Comparison of ENCODE assay signal across 9 cellular contexts in genomic region chr1:53957231-53957818, GRCh38. TPM values are rescaled to one million over a fixed set of nuclear protein-coding genes. Genes with fewer than 3 reads are reported as not detected.
DNase-seq lines count a peak whose midpoint lies in the region; ATAC-seq and TF ChIP-seq lines count a peak whose summit lies in the region.
"Had no signal": no experiment of that assay in that cellular context is flagged by ENCODE, and none has a peak within 500 bp of the region (broad histone marks: within the 10 kb centered on the region; RNA-seq: fewer than 3 reads in every experiment).

No MANE protein-coding gene starts in this region.

- intact Hi-C loops in PC-9 (cut with micrococcal nuclease; ENCODE audit: unreplicated experiment), result loop anchor here (1.0 to 5.0 kb wide), 3 partner anchors 12 to 69 kb away; partner anchors contain the start of genes IFT25, LDLRAD1 and YIPF1

- H3K4me3 ChIP-seq in PC-9, result peak overlapping the region; percentile 13; the same call in 1 of the 2 replicates
- no peak overlapping the region for H3K4me3 ChIP-seq in fibroblast of the aortic adventitia (ENCODE audit: low read depth, low read length)

- H3K9me3 ChIP-seq in PC-9 (ENCODE audit: insufficient read depth, low read depth), result no peaks in the 10 kb centered on the region
- H3K9me3 ChIP-seq: BE2C had no signal

- H3K4me2 ChIP-seq in PC-9, result peak overlapping the region; percentile 60

- DNase-seq in NCI-H345 (lab: John Stamatoyannopoulos, UW) (peak; percentile 20), NCI-H345 treated with DMSO at 0.1 percent for 48 hours (lab: John Stamatoyannopoulos, UW; ENCODE audit: unreplicated experiment) (no peak), PC-9 (peak; percentile 83 to 88), fibroblast of the aortic adventitia (ENCODE audit: low read depth) (peak; percentile 65), ecto neural progenitor cell (ENCODE audit: low spot score) (no peak), SKM-1 treated with dmso at 0.1 percent for 144 hours (lab: John Stamatoyannopoulos, UW; ENCODE audit: unreplicated experiment) (no peak)
- no peak for DNase-seq in stimulated activated naive B cell treated with anti-CD40 and anti-IgM and Interleukin-4, amounts not matched to agents 10 μg/mL and 1 μg/mL and 100 μg/mL, for 72 hours
- DNase-seq in stimulated activated naive CD4-positive, alpha-beta T cell (lab: John Stamatoyannopoulos, UW), result no peak
- DNase-seq: BE2C had no signal

- no peaks in the 10 kb centered on the region for H3K9me2 ChIP-seq in PC-9 (ENCODE audit: insufficient read depth)

- peak overlapping the region; percentile 44 for H3K27ac Mint-ChIP-seq in stimulated activated naive B cell treated with anti-CD40 and anti-IgM and Interleukin-4, amounts not matched to agents 10 μg/mL and 1 μg/mL and 100 μg/mL, for 72 hours

- peaks cover 42% of the 10 kb centered on the region for H3F3A ChIP-seq in PC-9 (ENCODE audit: insufficient read depth, low read depth)

- no peaks in the 10 kb centered on the region for H3K9me3 Mint-ChIP-seq in stimulated activated naive B cell treated with anti-CD40 and anti-IgM and Interleukin-4, amounts not matched to agents 10 μg/mL and 1 μg/mL and 100 μg/mL, for 72 hours

- no peak for ATAC-seq in stimulated activated naive B cell treated with anti-CD40 and anti-IgM and Interleukin-4, amounts not matched to agents 10 μg/mL and 1 μg/mL and 100 μg/mL, for 72 hours (replicated peaks)

- H3K27me3 Mint-ChIP-seq in stimulated activated naive B cell treated with anti-CD40 and anti-IgM and Interleukin-4, amounts not matched to agents 10 μg/mL and 1 μg/mL and 100 μg/mL, for 72 hours, result no peaks in the 10 kb centered on the region

- peaks cover 40% of the 10 kb centered on the region for H3K36me3 ChIP-seq in PC-9 (ENCODE audit: low read depth)
- H3K36me3 ChIP-seq: BE2C had no signal

- peaks cover 10 to 20% of the 10 kb centered on the region in 2 donors for H3K36me3 Mint-ChIP-seq in stimulated activated naive B cell treated with anti-CD40 and anti-IgM and Interleukin-4, amounts not matched to agents 10 μg/mL and 1 μg/mL and 100 μg/mL, for 72 hours

- CTCF ChIA-PET in PC-9 (lab: Charles Lee), result no interaction called here

- H3K4me1 ChIP-seq in PC-9 (replicated peaks; ENCODE audit: insufficient read depth), result peaks cover 26% of the 10 kb centered on the region
- H3K4me1 ChIP-seq: BE2C had no signal

- no peak for TF ChIP-seq CTCF in PC-9 (conservative IDR thresholded peaks at IDR 0.05)
- no peak for TF ChIP-seq CTCF in fibroblast of the aortic adventitia (IDR thresholded peaks at IDR 0.05; ENCODE audit: insufficient read depth, low read length)

- H3K27me3 ChIP-seq in PC-9 (ENCODE audit: insufficient read depth, low read depth), result no peaks in the 10 kb centered on the region
- H3K27me3 ChIP-seq: BE2C had no signal

- H3K4me1 Mint-ChIP-seq in stimulated activated naive B cell treated with anti-CD40 and anti-IgM and Interleukin-4, amounts not matched to agents 10 μg/mL and 1 μg/mL and 100 μg/mL, for 72 hours, result no peaks in the 10 kb centered on the region

- H3K79me2 ChIP-seq in PC-9 (ENCODE audit: low read depth), result peaks cover 13% of the 10 kb centered on the region; the same call in 1 of the 2 replicates

- 0 out of 2 replicates have a peak overlapping the region, but pooled peaks have one; percentile 56 for H2AFZ ChIP-seq in PC-9

- no peak overlapping the region for H3K4me3 Mint-ChIP-seq in stimulated activated naive B cell treated with anti-CD40 and anti-IgM and Interleukin-4, amounts not matched to agents 10 μg/mL and 1 μg/mL and 100 μg/mL, for 72 hours

- no TSS peak for BruUV-seq in PC-9 (replicated peaks; lab: Mats Ljungman, UMichigan)

- H4K20me1 ChIP-seq in PC-9 (ENCODE audit: insufficient read depth), result 0 out of 2 replicates have a peak, but pooled peaks cover 3% of the 10 kb centered on the region

- POLR2A ChIA-PET in PC-9 (lab: Charles Lee; ENCODE audit: unreplicated experiment), result no interaction called here

- peak overlapping the region; percentile 88 for H3K27ac ChIP-seq in PC-9

RNA-seq across cellular contexts. Expression of gene LRRC42, which starts 11.2 kb away (rescaled TPM):
- total RNA-seq in PC-9 (2021) (78.7 and 82.7 TPM in 2 replicates), fibroblast of the aortic adventitia (ENCODE audit: low replicate concordance) (41.9 and 59.4 TPM in 2 replicates)

RNA-seq across cellular contexts. Expression of gene IFT25, which starts 11.8 kb away (rescaled TPM):
- 98.8 and 128 TPM in 2 replicates for total RNA-seq in PC-9 (2021)
- 20.8 and 53.4 TPM in 2 replicates for total RNA-seq in fibroblast of the aortic adventitia (ENCODE audit: low replicate concordance)

Comparison
In these comparisons a context has a peak if more than half of its experiments do, and no peak if none do; other contexts are left out.
1. DNase-seq: peak in NCI-H345 (single experiment), PC-9 (2 of 2) and fibroblast of the aortic adventitia (single experiment); none in NCI-H345 treated with DMSO at 0.1 percent for 48 hours (single experiment), stimulated activated naive B cell treated with anti-CD40 and anti-IgM and Interleukin-4, amounts not matched to agents 10 μg/mL and 1 μg/mL and 100 μg/mL, for 72 hours (single experiment), stimulated activated naive CD4-positive, alpha-beta T cell (0 of 6), ecto neural progenitor cell (single experiment) and SKM-1 treated with dmso at 0.1 percent for 144 hours (single experiment).